Comparison of ENCODE assay signal across 1 cellular context in the genomic region with DNA sequence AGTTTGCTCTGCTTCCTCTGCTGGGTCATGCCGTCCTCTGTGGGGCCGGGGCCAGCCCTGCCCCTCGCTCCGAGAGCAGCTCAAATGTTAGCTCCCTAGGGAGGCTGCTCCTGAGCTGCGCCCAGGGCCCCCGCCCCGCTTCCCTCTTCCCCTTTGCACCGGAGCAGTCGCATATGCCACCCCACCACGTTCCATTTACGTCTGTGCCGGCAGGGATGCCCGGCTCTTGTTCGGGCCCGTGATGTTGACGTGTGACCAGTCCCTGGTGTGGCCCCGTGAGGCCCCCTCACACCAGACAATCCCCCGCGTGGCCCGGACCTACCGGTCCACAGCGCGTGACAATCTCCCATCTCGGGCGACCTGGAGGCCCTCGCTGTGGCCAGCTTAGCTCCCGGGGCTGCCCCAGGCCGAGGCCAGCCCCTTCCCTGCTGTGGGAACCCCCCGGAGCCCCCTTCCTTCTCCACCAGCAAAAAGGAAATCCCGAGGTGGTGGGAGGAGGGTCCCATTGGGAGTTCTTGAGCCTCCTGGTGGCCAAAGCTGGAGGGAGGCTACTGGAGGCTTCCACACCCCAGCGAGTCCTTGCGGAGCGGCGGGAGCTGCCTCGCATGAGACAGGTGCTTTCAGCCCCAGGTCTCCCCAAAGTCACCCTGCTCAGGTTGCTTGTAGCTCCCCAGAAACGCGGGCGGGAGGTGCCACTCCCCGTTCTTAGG.
TF ChIP-seq lines count a peak whose summit lies in the region.

No MANE protein-coding gene starts in this region.

TF ChIP-seq in K562, 482 proteins besides CTCF, POLR2A, EP300 and RAD21:
- TF ChIP-seq ZNF175 (CRISPR knock-in tag; IDR thresholded peaks at IDR 0.05; ENCODE audit: low read depth): no peak
- TF ChIP-seq, protein P1, sequence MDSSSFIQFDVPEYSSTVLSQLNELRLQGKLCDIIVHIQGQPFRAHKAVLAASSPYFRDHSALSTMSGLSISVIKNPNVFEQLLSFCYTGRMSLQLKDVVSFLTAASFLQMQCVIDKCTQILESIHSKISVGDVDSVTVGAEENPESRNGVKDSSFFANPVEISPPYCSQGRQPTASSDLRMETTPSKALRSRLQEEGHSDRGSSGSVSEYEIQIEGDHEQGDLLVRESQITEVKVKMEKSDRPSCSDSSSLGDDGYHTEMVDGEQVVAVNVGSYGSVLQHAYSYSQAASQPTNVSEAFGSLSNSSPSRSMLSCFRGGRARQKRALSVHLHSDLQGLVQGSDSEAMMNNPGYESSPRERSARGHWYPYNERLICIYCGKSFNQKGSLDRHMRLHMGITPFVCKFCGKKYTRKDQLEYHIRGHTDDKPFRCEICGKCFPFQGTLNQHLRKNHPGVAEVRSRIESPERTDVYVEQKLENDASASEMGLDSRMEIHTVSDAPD (CRISPR knock-in tag; IDR thresholded peaks at IDR 0.05): no peak
